In the genomic region with DNA sequence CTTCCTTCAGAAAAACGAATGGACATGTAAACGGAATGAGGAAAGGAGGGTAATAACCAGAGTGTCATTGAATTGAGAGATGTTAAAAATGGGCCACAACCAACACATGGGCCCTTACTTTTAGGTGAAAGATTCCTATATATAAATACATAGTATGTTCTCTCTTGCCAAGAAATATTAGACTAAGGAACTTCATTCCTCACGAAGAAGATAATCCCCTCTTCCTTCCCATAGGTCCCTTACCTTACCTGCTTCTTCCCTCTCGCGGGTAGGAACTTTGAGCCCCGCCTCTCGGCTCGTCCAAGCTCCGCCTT, we compare ENCODE assay signal across 8 cellular contexts. TPM values are rescaled to one million over a fixed set of nuclear protein-coding genes. Genes with fewer than 3 reads are reported as not detected.
DNase-seq lines count a peak whose midpoint lies in the region; ATAC-seq and TF ChIP-seq lines count a peak whose summit lies in the region.

No MANE protein-coding gene starts in this region.

- peaks cover 46% of the 10 kb centered on the region for H3K79me2 ChIP-seq in SK-N-SH (ENCODE audit: insufficient read depth)

- no peaks in the 10 kb centered on the region for H3K9me3 ChIP-seq in SK-N-SH
- H3K9me3 ChIP-seq in iPS-18c (ENCODE audit: control insufficient read depth, insufficient read depth, low read length): no peaks in the 10 kb centered on the region

- no peaks in the 10 kb centered on the region for H3K27me3 ChIP-seq in SK-N-SH (ENCODE audit: insufficient read depth)

- peaks cover 42% of the 10 kb centered on the region for H3K4me1 Mint-ChIP-seq in stimulated activated memory B cell treated with anti-CD40 and anti-IgM and Interleukin-4, amounts not matched to agents 10 μg/mL and 1 μg/mL and 100 μg/mL, for 72 hours

- peaks cover 5 to 23% of the 10 kb centered on the region in 2 donors for H3K36me3 Mint-ChIP-seq in activated naive CD4-positive, alpha-beta T cell treated with anti-CD3 and anti-CD28 coated beads, Interleukin-2, amount 50 U/mL, for 72 hours
- no peaks in the 10 kb centered on the region for H3K36me3 Mint-ChIP-seq in stimulated activated memory B cell treated with anti-CD40 and anti-IgM and Interleukin-4, amounts not matched to agents 10 μg/mL and 1 μg/mL and 100 μg/mL, for 72 hours

- no peak for ATAC-seq in SK-N-SH treated with all-trans-retinoic acid at 6 μM for 48 hours
- no peak for ATAC-seq in activated naive CD4-positive, alpha-beta T cell treated with anti-CD3 and anti-CD28 coated beads, Interleukin-2, amount 50 U/mL, for 72 hours
- no peak for ATAC-seq in stimulated activated memory B cell treated with anti-CD40 and anti-IgM and Interleukin-4, amounts not matched to agents 10 μg/mL and 1 μg/mL and 100 μg/mL, for 72 hours

- H3K4me1 ChIP-seq in SK-N-SH (ENCODE audit: control insufficient read depth in 1 of 2, insufficient read depth in 2 of 2, low read depth in 1 of 2, low read length in 1 of 2): peaks cover 10 to 11% of the 10 kb centered on the region in 2 experiments; a peak in 3 of 4 replicates

- WGBS in SK-N-SH (ENCODE audit: low lambda C conversion rate): under 1% methylated on average over 6 of the region's 9 CpGs

- no peak for TF ChIP-seq RAD21 in SK-N-SH (IDR thresholded peaks at IDR 0.05; ENCODE audit: low read length)

- no peaks in the 10 kb centered on the region for H3K9me2 ChIP-seq in SK-N-SH

- peak overlapping the region; percentile 54; the same call in 1 of the 2 replicates for H2AFZ ChIP-seq in SK-N-SH (ENCODE audit: low read depth)

- CTCF ChIA-PET in SK-N-SH (lab: Yijun Ruan, JAX): interaction anchor here (1.0 to 2.1 kb wide), 4 partner anchors 9 to 239 kb away, joined by 3 to 7 read pairs (median 4); no protein-coding TSS in a partner anchor

- peak overlapping the region; percentile 98 to 99 for H3K27ac Mint-ChIP-seq in activated naive CD4-positive, alpha-beta T cell treated with anti-CD3 and anti-CD28 coated beads, Interleukin-2, amount 50 U/mL, for 72 hours
- peak overlapping the region; percentile 97 for H3K27ac Mint-ChIP-seq in stimulated activated memory B cell treated with anti-CD40 and anti-IgM and Interleukin-4, amounts not matched to agents 10 μg/mL and 1 μg/mL and 100 μg/mL, for 72 hours

- H3K9me3 Mint-ChIP-seq in activated naive CD4-positive, alpha-beta T cell treated with anti-CD3 and anti-CD28 coated beads, Interleukin-2, amount 50 U/mL, for 72 hours: peaks cover 0 to under 1% of the 10 kb centered on the region in 2 donors
- H3K9me3 Mint-ChIP-seq in stimulated activated memory B cell treated with anti-CD40 and anti-IgM and Interleukin-4, amounts not matched to agents 10 μg/mL and 1 μg/mL and 100 μg/mL, for 72 hours: no peaks in the 10 kb centered on the region

- no peaks in the 10 kb centered on the region for H3K27me3 Mint-ChIP-seq in stimulated activated memory B cell treated with anti-CD40 and anti-IgM and Interleukin-4, amounts not matched to agents 10 μg/mL and 1 μg/mL and 100 μg/mL, for 72 hours

- no peak for TF ChIP-seq EP300 in SK-N-SH (IDR thresholded peaks at IDR 0.05; ENCODE audit: borderline replicate concordance in 1 of 2, low read depth in 1 of 2, low read length in 1 of 2)

- H4K20me1 ChIP-seq in SK-N-SH (ENCODE audit: insufficient read depth): no peaks in the 10 kb centered on the region

- POLR2A ChIA-PET in SK-N-SH (lab: Yijun Ruan, JAX): interaction anchor here (0.6 to 1.5 kb wide), 2 partner anchors 35 to 62 kb away, joined by 4 to 8 read pairs; no protein-coding TSS in a partner anchor

- peak overlapping the region; percentile 65 to 91 for H3K4me3 ChIP-seq in SK-N-SH (ENCODE audit: low read depth in 2 of 2, low read length in 1 of 2)
- peak overlapping the region; percentile 36; the same call in 1 of the 2 replicates for H3K4me3 ChIP-seq in iPS-18c (ENCODE audit: insufficient read depth, low read depth, low read length)

- peak; percentile 9 for DNase-seq in SK-N-SH
- DNase-seq in activated naive CD4-positive, alpha-beta T cell treated with anti-CD3 and anti-CD28 coated beads, Interleukin-2, amount 50 U/mL, for 72 hours (ENCODE audit: low spot score in 2 of 2): no peak
- DNase-seq in OCI-M2 (lab: John Stamatoyannopoulos, UW; ENCODE audit: unreplicated experiment): no peak
- DNase-seq in NCI-H128 (lab: John Stamatoyannopoulos, UW; ENCODE audit: unreplicated experiment): no peak
- no peak for DNase-seq in mesenteric fat pad (ENCODE audit: low spot score)

- no peak overlapping the region for H3K9ac ChIP-seq in SK-N-SH

- no peaks in the 10 kb centered on the region for H3K36me3 ChIP-seq in SK-N-SH (replicated peaks in 1 of 2; ENCODE audit: control insufficient read depth in 1 of 2, insufficient read depth in 2 of 2, low read length in 1 of 2)

- TF ChIP-seq CTCF in SK-N-SH (IDR thresholded peaks at IDR 0.05): no peak

- no peak overlapping the region for H3K27ac ChIP-seq in SK-N-SH (ENCODE audit: low read depth in 2 of 2, low read length in 1 of 2)

- no peaks in the 10 kb centered on the region for H3F3A ChIP-seq in SK-N-SH (replicated peaks; ENCODE audit: insufficient read depth)

- peak overlapping the region; percentile 87 for H3K4me2 ChIP-seq in SK-N-SH

- H3K4me3 Mint-ChIP-seq in stimulated activated memory B cell treated with anti-CD40 and anti-IgM and Interleukin-4, amounts not matched to agents 10 μg/mL and 1 μg/mL and 100 μg/mL, for 72 hours: peak overlapping the region; percentile 94

TF ChIP-seq in SK-N-SH, 30 proteins besides CTCF, POLR2A, EP300 and RAD21 (continues in another document):
- TF ChIP-seq GABPA (IDR thresholded peaks at IDR 0.05; ENCODE audit: low read depth) (no peak), FOXJ3 (CRISPR knock-in tag; IDR thresholded peaks at IDR 0.05) (no peak), NRF1 (IDR thresholded peaks at IDR 0.05; ENCODE audit: low read depth, low read length) (no peak)
- TF ChIP-seq, protein P1, sequence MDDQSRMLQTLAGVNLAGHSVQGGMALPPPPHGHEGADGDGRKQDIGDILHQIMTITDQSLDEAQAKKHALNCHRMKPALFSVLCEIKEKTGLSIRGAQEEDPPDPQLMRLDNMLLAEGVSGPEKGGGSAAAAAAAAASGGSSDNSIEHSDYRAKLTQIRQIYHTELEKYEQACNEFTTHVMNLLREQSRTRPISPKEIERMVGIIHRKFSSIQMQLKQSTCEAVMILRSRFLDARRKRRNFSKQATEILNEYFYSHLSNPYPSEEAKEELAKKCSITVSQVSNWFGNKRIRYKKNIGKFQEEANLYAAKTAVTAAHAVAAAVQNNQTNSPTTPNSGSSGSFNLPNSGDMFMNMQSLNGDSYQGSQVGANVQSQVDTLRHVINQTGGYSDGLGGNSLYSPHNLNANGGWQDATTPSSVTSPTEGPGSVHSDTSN (IDR thresholded peaks at IDR 0.05): no peak
- TF ChIP-seq, protein P2, sequence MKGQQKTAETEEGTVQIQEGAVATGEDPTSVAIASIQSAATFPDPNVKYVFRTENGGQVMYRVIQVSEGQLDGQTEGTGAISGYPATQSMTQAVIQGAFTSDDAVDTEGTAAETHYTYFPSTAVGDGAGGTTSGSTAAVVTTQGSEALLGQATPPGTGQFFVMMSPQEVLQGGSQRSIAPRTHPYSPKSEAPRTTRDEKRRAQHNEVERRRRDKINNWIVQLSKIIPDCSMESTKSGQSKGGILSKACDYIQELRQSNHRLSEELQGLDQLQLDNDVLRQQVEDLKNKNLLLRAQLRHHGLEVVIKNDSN (IDR thresholded peaks at IDR 0.05; ENCODE audit: borderline replicate concordance, low read depth): no peak

TF ChIP-seq in SK-N-SH treated with all-trans-retinoic acid at 6 μM for 48 hours, 23 proteins besides CTCF, POLR2A, EP300 and RAD21 (continues in another document):
- TF ChIP-seq, protein P3, sequence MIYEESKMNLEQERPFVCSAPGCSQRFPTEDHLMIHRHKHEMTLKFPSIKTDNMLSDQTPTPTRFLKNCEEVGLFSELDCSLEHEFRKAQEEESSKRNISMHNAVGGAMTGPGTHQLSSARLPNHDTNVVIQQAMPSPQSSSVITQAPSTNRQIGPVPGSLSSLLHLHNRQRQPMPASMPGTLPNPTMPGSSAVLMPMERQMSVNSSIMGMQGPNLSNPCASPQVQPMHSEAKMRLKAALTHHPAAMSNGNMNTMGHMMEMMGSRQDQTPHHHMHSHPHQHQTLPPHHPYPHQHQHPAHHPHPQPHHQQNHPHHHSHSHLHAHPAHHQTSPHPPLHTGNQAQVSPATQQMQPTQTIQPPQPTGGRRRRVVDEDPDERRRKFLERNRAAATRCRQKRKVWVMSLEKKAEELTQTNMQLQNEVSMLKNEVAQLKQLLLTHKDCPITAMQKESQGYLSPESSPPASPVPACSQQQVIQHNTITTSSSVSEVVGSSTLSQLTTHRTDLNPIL (CRISPR knock-in tag; IDR thresholded peaks at IDR 0.05; ENCODE audit: low read depth): no peak
- TF ChIP-seq, protein P4, sequence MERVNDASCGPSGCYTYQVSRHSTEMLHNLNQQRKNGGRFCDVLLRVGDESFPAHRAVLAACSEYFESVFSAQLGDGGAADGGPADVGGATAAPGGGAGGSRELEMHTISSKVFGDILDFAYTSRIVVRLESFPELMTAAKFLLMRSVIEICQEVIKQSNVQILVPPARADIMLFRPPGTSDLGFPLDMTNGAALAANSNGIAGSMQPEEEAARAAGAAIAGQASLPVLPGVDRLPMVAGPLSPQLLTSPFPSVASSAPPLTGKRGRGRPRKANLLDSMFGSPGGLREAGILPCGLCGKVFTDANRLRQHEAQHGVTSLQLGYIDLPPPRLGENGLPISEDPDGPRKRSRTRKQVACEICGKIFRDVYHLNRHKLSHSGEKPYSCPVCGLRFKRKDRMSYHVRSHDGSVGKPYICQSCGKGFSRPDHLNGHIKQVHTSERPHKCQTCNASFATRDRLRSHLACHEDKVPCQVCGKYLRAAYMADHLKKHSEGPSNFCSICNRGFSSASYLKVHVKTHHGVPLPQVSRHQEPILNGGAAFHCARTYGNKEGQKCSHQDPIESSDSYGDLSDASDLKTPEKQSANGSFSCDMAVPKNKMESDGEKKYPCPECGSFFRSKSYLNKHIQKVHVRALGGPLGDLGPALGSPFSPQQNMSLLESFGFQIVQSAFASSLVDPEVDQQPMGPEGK (CRISPR knock-in tag; IDR thresholded peaks at IDR 0.05; ENCODE audit: borderline replicate concordance): no peak

RNA-seq across cellular contexts. Expression of a gene that starts 0.3 kb away (rescaled TPM):
- polyA plus RNA-seq in SK-N-SH (2012; rRNA removed): 5.3 and 5.5 TPM in 2 replicates
- 5.4 and 6.0 TPM in 2 replicates for polyA plus RNA-seq in SK-N-SH (2012; cell fraction: cytosol; rRNA removed)
- 8.9 and 9.1 TPM in 2 replicates for polyA plus RNA-seq in SK-N-SH (2012; cell fraction: nucleus; rRNA removed)
- total RNA-seq in activated naive CD4-positive, alpha-beta T cell treated with anti-CD3 and anti-CD28 coated beads, Interleukin-2, amount 50 U/mL, for 72 hours: 10 to 100 TPM; 15.6 to 19.4 TPM
- total RNA-seq in mesenteric fat pad: 8.7 TPM

RNA-seq across cellular contexts. Expression of a gene that starts 0.7 kb away (rescaled TPM):
- 1.5 and 2.0 TPM in 2 replicates for polyA plus RNA-seq in SK-N-SH (2012; rRNA removed)
- polyA plus RNA-seq in SK-N-SH (2012; cell fraction: cytosol; rRNA removed): 1.6 and 1.7 TPM in 2 replicates
- 1.3 and 3.0 TPM in 2 replicates for polyA plus RNA-seq in SK-N-SH (2012; cell fraction: nucleus; rRNA removed)
- total RNA-seq in activated naive CD4-positive, alpha-beta T cell treated with anti-CD3 and anti-CD28 coated beads, Interleukin-2, amount 50 U/mL, for 72 hours: 1 to 10 TPM; 2.0 to 9.6 TPM
- 0.51 TPM for total RNA-seq in mesenteric fat pad
